ENCODE assay signal across 19 cellular contexts in the genomic region with DNA sequence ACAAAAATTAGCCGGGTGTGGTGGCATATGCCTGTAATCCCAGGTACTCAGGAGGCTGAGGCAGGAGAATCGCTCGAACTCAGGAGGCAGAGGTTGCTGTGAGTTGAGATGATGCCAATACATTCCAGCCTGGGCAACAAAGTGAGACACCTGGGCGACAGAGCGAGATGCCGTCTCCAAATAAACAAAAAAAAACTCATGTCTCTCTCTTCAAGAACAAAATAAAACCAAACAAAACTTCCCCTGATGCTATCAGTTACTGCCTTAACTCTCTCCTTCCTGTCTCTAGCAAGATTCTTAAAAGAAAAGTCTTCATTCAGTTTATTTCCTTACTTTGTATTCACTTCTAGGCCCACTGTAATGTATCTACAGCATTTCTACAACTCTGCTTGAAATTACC. TPM values are rescaled to one million over a fixed set of nuclear protein-coding genes. Genes with fewer than 3 reads are reported as not detected.
DNase-seq lines count a peak whose midpoint lies in the region; ATAC-seq, FAIRE-seq and TF ChIP-seq lines count a peak whose summit lies in the region.
"Had no signal": no experiment of that assay in that cellular context is flagged by ENCODE, and none has a peak within 500 bp of the region (broad histone marks: within the 10 kb centered on the region; RNA-seq: fewer than 3 reads in every experiment).

No MANE protein-coding gene starts in this region.

- no peaks in the 10 kb centered on the region for H3K9me3 ChIP-seq in CD4-positive, alpha-beta memory T cell (ENCODE audit: control insufficient read depth in 1 of 2, low read length in 2 of 2)
- H3K9me3 ChIP-seq: A549, Caco-2, HAP-1 had no signal

- FAIRE-seq in H54 (lab: Jason Lieb, UNC), result no peak
- FAIRE-seq: A549 had no signal

- peak overlapping the region; percentile 62 for H3K27ac Mint-ChIP-seq in activated T-cell treated with anti-CD3 and anti-CD28 coated beads, Interleukin-2, amount 50 U/mL, for 24 hours
- peak overlapping the region; percentile 39 to 95 (median 79) for H3K27ac Mint-ChIP-seq in CD4-positive, alpha-beta memory T cell
- peak overlapping the region; percentile 63 for H3K27ac Mint-ChIP-seq in activated CD4-positive, alpha-beta memory T cell treated with anti-CD3 and anti-CD28 coated beads, Interleukin-2, amount 10 ng/mL, durations not matched to agents 7 days and 5 days
- peak overlapping the region; percentile 26 to 83 for H3K27ac Mint-ChIP-seq in effector memory CD8-positive, alpha-beta T cell

- no peak overlapping the region for H3K4me3 ChIP-seq in CD4-positive, alpha-beta memory T cell (ENCODE audit: low read length in 2 of 2)
- H3K4me3 ChIP-seq: A549; BLaER1 treated with 17β-estradiol and CSF1 and Interleukin-3, amounts not matched to agents 10 nM and 100 nM; HAP-1 had no signal

- peaks cover 84% of the 10 kb centered on the region for H3K36me3 Mint-ChIP-seq in activated T-cell treated with anti-CD3 and anti-CD28 coated beads, Interleukin-2, amount 50 U/mL, for 24 hours (ENCODE audit: low read depth)
- peaks cover 72 to 73% of the 10 kb centered on the region in 2 donors for H3K36me3 Mint-ChIP-seq in CD4-positive, alpha-beta memory T cell
- peaks cover 75% of the 10 kb centered on the region for H3K36me3 Mint-ChIP-seq in activated CD4-positive, alpha-beta memory T cell treated with anti-CD3 and anti-CD28 coated beads, Interleukin-2, amount 10 ng/mL, durations not matched to agents 7 days and 5 days (ENCODE audit: low read depth)
- H3K36me3 Mint-ChIP-seq in effector memory CD8-positive, alpha-beta T cell (ENCODE audit: insufficient read depth), result peaks cover 48% of the 10 kb centered on the region

- no peak overlapping the region for H3K27ac ChIP-seq in CD4-positive, alpha-beta memory T cell (ENCODE audit: low read depth, low read length)
- H3K27ac ChIP-seq: A549; BLaER1 treated with 17β-estradiol and CSF1 and Interleukin-3, amounts not matched to agents 10 nM and 100 nM; RWPE1 had no signal

- no peak for TF ChIP-seq POLR2A in H54 (IDR thresholded peaks at IDR 0.05; ENCODE audit: low read depth, low read length)

- CTCF ChIA-PET in CD4-positive, alpha-beta memory T cell (lab: Charles Lee; ENCODE audit: partially characterized antibody), result no interaction called here
- CTCF ChIA-PET in activated CD4-positive, alpha-beta memory T cell treated with anti-CD3 and anti-CD28 coated beads, Interleukin-2, amount 10 ng/mL, durations not matched to agents 7 days and 5 days (lab: Charles Lee), result no interaction called here

- peaks cover 27% of the 10 kb centered on the region for H3K4me1 ChIP-seq in CD4-positive, alpha-beta memory T cell (ENCODE audit: insufficient read depth, low read length)
- H3K4me1 ChIP-seq: A549; BLaER1 treated with 17β-estradiol and CSF1 and Interleukin-3, amounts not matched to agents 10 nM and 100 nM; Caco-2; HAP-1 had no signal

- H3K36me3 ChIP-seq in CD4-positive, alpha-beta memory T cell (ENCODE audit: insufficient read depth, low read length), result peaks cover 28% of the 10 kb centered on the region

- peaks cover 43% of the 10 kb centered on the region for H3K4me1 Mint-ChIP-seq in activated T-cell treated with anti-CD3 and anti-CD28 coated beads, Interleukin-2, amount 50 U/mL, for 24 hours (ENCODE audit: low read depth)
- peaks cover 38 to 68% (median 47%) of the 10 kb centered on the region in 4 donors for H3K4me1 Mint-ChIP-seq in CD4-positive, alpha-beta memory T cell
- H3K4me1 Mint-ChIP-seq in activated CD4-positive, alpha-beta memory T cell treated with anti-CD3 and anti-CD28 coated beads, Interleukin-2, amount 10 ng/mL, durations not matched to agents 7 days and 5 days, result peaks cover 15% of the 10 kb centered on the region
- peaks cover 27 to 39% of the 10 kb centered on the region in 2 donors for H3K4me1 Mint-ChIP-seq in effector memory CD8-positive, alpha-beta T cell (ENCODE audit: low read depth in 2 of 2)

- no peaks in the 10 kb centered on the region for H3K27me3 ChIP-seq in CD4-positive, alpha-beta memory T cell (ENCODE audit: insufficient read depth, low read length)
- H3K27me3 ChIP-seq: BLaER1 treated with 17β-estradiol and CSF1 and Interleukin-3, amounts not matched to agents 10 nM and 100 nM had no signal

- no peak for DNase-seq in activated T-cell treated with anti-CD3 and anti-CD28 coated beads, Interleukin-2, amount 50 U/mL, for 24 hours
- DNase-seq in activated T-cell treated with anti-CD3 and anti-CD28 coated beads, Interleukin-2, amount 50 U/mL, for 48 hours, result no peak
- DNase-seq in CD4-positive, alpha-beta memory T cell, result peak in 4 of 5 donors; percentile 19 to 54 (median 34)
- DNase-seq in activated CD4-positive, alpha-beta memory T cell treated with anti-CD3 and anti-CD28 coated beads, Interleukin-2, amount 10 ng/mL, durations not matched to agents 7 days and 5 days, result no peak
- no peak for DNase-seq in effector memory CD8-positive, alpha-beta T cell
- DNase-seq in GM13976 (ENCODE audit: low spot score) (no peak), H54 (ENCODE audit: insufficient read length, low spot score) (no peak)
- DNase-seq: Caco-2, NCI-H1048, NCI-H146, NCI-H2081, NCI-H510A treated with DMSO at 0.1 percent for 48 hours, NCI-H82, PC-3 had no signal

- no peak for TF ChIP-seq CTCF in GM13976 (IDR thresholded peaks at IDR 0.05; ENCODE audit: borderline replicate concordance, control extremely low read depth, extremely low read depth, insufficient read depth, missing control alignments)

- H3K4me3 Mint-ChIP-seq in activated T-cell treated with anti-CD3 and anti-CD28 coated beads, Interleukin-2, amount 50 U/mL, for 24 hours, result no peak overlapping the region
- peak overlapping the region in 7 of 8 donors; percentile 3 to 61 (median 40) for H3K4me3 Mint-ChIP-seq in CD4-positive, alpha-beta memory T cell
- no peak overlapping the region for H3K4me3 Mint-ChIP-seq in activated CD4-positive, alpha-beta memory T cell treated with anti-CD3 and anti-CD28 coated beads, Interleukin-2, amount 10 ng/mL, durations not matched to agents 7 days and 5 days
- H3K4me3 Mint-ChIP-seq in effector memory CD8-positive, alpha-beta T cell, result peak overlapping the region in 1 of 2 donors; percentile 36

- no peaks in the 10 kb centered on the region for H3K27me3 Mint-ChIP-seq in activated T-cell treated with anti-CD3 and anti-CD28 coated beads, Interleukin-2, amount 50 U/mL, for 24 hours
- no peaks in the 10 kb centered on the region for H3K27me3 Mint-ChIP-seq in CD4-positive, alpha-beta memory T cell
- H3K27me3 Mint-ChIP-seq in activated CD4-positive, alpha-beta memory T cell treated with anti-CD3 and anti-CD28 coated beads, Interleukin-2, amount 10 ng/mL, durations not matched to agents 7 days and 5 days, result no peaks in the 10 kb centered on the region
- H3K27me3 Mint-ChIP-seq in effector memory CD8-positive, alpha-beta T cell, result no peaks in the 10 kb centered on the region

- peaks cover 3% of the 10 kb centered on the region for H3K9me3 Mint-ChIP-seq in activated T-cell treated with anti-CD3 and anti-CD28 coated beads, Interleukin-2, amount 50 U/mL, for 24 hours
- H3K9me3 Mint-ChIP-seq in CD4-positive, alpha-beta memory T cell, result no peaks in the 10 kb centered on the region
- peaks cover 9% of the 10 kb centered on the region for H3K9me3 Mint-ChIP-seq in activated CD4-positive, alpha-beta memory T cell treated with anti-CD3 and anti-CD28 coated beads, Interleukin-2, amount 10 ng/mL, durations not matched to agents 7 days and 5 days
- no peaks in the 10 kb centered on the region for H3K9me3 Mint-ChIP-seq in effector memory CD8-positive, alpha-beta T cell

- peak; percentile 64 for ATAC-seq in effector memory CD8-positive, alpha-beta T cell (replicated peaks)
- ATAC-seq in GM21515 (IDR thresholded peaks at IDR 0.05; ENCODE audit: unreplicated experiment), result no peak
- ATAC-seq: A549, PC-3 had no signal

- POLR2A ChIA-PET in CD4-positive, alpha-beta memory T cell (lab: Charles Lee; ENCODE audit: partially characterized antibody), result no interaction called here
- POLR2A ChIA-PET in activated CD4-positive, alpha-beta memory T cell treated with anti-CD3 and anti-CD28 coated beads, Interleukin-2, amount 10 ng/mL, durations not matched to agents 7 days and 5 days (lab: Charles Lee), result no interaction called here

- intact Hi-C loops in CD4-positive, alpha-beta memory T cell (cut with micrococcal nuclease), result no loop called here

- in situ Hi-C loops in GM13976 (cut with MboI; ENCODE audit: low sequenced_read_pairs, unreplicated experiment), result no loop called here

RNA-seq across cellular contexts. Expression of a gene that starts 20.8 kb away (rescaled TPM):
- total RNA-seq in CD4-positive, alpha-beta memory T cell, result 10 to 100 TPM; 38.4 to 40.6 TPM
- polyA plus RNA-seq in CD4-positive, alpha-beta memory T cell, result 10 to 100 TPM; 44.5 to 69.9 TPM
- 10 to 100 TPM; 19.1 to 19.8 TPM for total RNA-seq in activated CD4-positive, alpha-beta memory T cell treated with anti-CD3 and anti-CD28 coated beads, Interleukin-2, amount 10 ng/mL, durations not matched to agents 7 days and 5 days

RNA-seq across cellular contexts. Expression of a gene that starts 21.0 kb away (rescaled TPM):
- total RNA-seq in CD4-positive, alpha-beta memory T cell, result 10 to 100 TPM; 11.3 to 11.5 TPM
- polyA plus RNA-seq in CD4-positive, alpha-beta memory T cell, result 1 to 10 TPM; 7.2 to 8.8 TPM
- 1 to 10 TPM; 6.5 to 6.6 TPM for total RNA-seq in activated CD4-positive, alpha-beta memory T cell treated with anti-CD3 and anti-CD28 coated beads, Interleukin-2, amount 10 ng/mL, durations not matched to agents 7 days and 5 days

Comparison
In these comparisons a context has a peak if more than half of its experiments do, and no peak if none do; other contexts are left out.
1. DNase-seq: peak in CD4-positive, alpha-beta memory T cell (4 of 5); none in activated T-cell treated with anti-CD3 and anti-CD28 coated beads, Interleukin-2, amount 50 U/mL, for 24 hours (single experiment), activated T-cell treated with anti-CD3 and anti-CD28 coated beads, Interleukin-2, amount 50 U/mL, for 48 hours (0 of 2), activated CD4-positive, alpha-beta memory T cell treated with anti-CD3 and anti-CD28 coated beads, Interleukin-2, amount 10 ng/mL, durations not matched to agents 7 days and 5 days (single experiment), effector memory CD8-positive, alpha-beta T cell (0 of 3), GM13976 (single experiment) and H54 (single experiment).
2. H3K4me3 Mint-ChIP-seq: peak in CD4-positive, alpha-beta memory T cell (7 of 8); none in activated T-cell treated with anti-CD3 and anti-CD28 coated beads, Interleukin-2, amount 50 U/mL, for 24 hours (single experiment) and activated CD4-positive, alpha-beta memory T cell treated with anti-CD3 and anti-CD28 coated beads, Interleukin-2, amount 10 ng/mL, durations not matched to agents 7 days and 5 days (single experiment).
3. Peak in every context shown above with its lines, with median percentiles within 50 percentile points of each other: H3K27ac Mint-ChIP-seq.